In genomic region chr2:174997110-174997509, GRCh38 we compare ENCODE assay signal across 25 cellular contexts.
"Had no signal": no experiment of that assay in that cellular context is flagged by ENCODE, and none has a peak within 500 bp of the region (broad histone marks: within the 10 kb centered on the region; RNA-seq: fewer than 3 reads in every experiment).

No MANE protein-coding gene starts in this region.

- H3K4me1 Mint-ChIP-seq: activated B cell treated with CpG ODN at 0.5 μM for 24 hours had no signal

- DNase-seq: activated B cell treated with CpG ODN at 0.5 μM for 24 hours; activated CD4-positive, alpha-beta T cell treated with anti-CD3 and anti-CD28 coated beads for 36 hours; activated CD4-positive, alpha-beta T cell treated with anti-CD3 and anti-CD28 coated beads, Interleukin-2, amount 50 U/mL, for 48 hours; activated CD8-positive, alpha-beta memory T cell treated with anti-CD3 and anti-CD28 coated beads, Interleukin-2, amount 50 U/mL, for 48 hours; activated naive CD4-positive, alpha-beta T cell treated with Interleukin-2 at 50 U/mL for 16 hours; activated naive CD8-positive, alpha-beta T cell treated with anti-CD3 and anti-CD28 coated beads, Interleukin-2, amount 10 ng/mL, durations not matched to agents 7 days and 5 days; activated T-cell treated with anti-CD3 and anti-CD28 coated beads, Interleukin-2, amount 50 U/mL, for 48 hours; amygdala; effector CD4-positive, alpha-beta T cell; left ventricle myocardium inferior; mammary epithelial cell; midbrain; pancreas; psoas muscle; stimulated activated CD4-positive, alpha-beta T cell treated with anti-CD3 and anti-CD28 coated beads, Interleukin-12 subunit alpha, Interleukin-12 subunit beta, amount 100 ng/mL, for 4 hours; stimulated activated CD4-positive, alpha-beta T cell treated with anti-CD3 and anti-CD28 coated beads, Interleukin-4, amount 100 ng/mL, for 4 hours; stimulated activated naive CD8-positive, alpha-beta T cell treated with anti-CD3 and anti-CD28 coated beads, Interleukin-15, Interleukin-2, amounts not matched to agents 100 U/mL and 50 U/mL, for 24 hours; thyroid gland; upper lobe of right lung had no signal

- H3K36me3 ChIP-seq: cardiac muscle cell, left ventricle myocardium inferior, neutrophil, pancreas, right atrium auricular region, thyroid gland, upper lobe of right lung had no signal

- H3K4me1 ChIP-seq: pancreas, psoas muscle, upper lobe of right lung had no signal

- H3K4me3 Mint-ChIP-seq: activated B cell treated with CpG ODN at 0.5 μM for 24 hours; activated CD4-positive, alpha-beta T cell treated with anti-CD3 and anti-CD28 coated beads for 36 hours; activated naive CD8-positive, alpha-beta T cell treated with anti-CD3 and anti-CD28 coated beads, Interleukin-2, amount 10 ng/mL, durations not matched to agents 7 days and 5 days; dendritic cell treated with granulocyte-macrophage colony-stimulating factor and Interleukin-4, amounts not matched to agents 40 ng/mL and 50 ng/mL, for 4 days; nephron had no signal

- H3K4me3 ChIP-seq: cardiac muscle cell, left ventricle myocardium inferior, pancreas, psoas muscle, right atrium auricular region, thyroid gland, upper lobe of right lung had no signal

- FAIRE-seq: endometrium, pancreas had no signal

- H3K27me3 ChIP-seq: cardiac muscle cell, pancreas, right atrium auricular region, thyroid gland had no signal

- H3K27ac Mint-ChIP-seq: activated B cell treated with CpG ODN at 0.5 μM for 24 hours; activated CD4-positive, alpha-beta T cell treated with anti-CD3 and anti-CD28 coated beads for 36 hours; activated naive CD8-positive, alpha-beta T cell treated with anti-CD3 and anti-CD28 coated beads, Interleukin-2, amount 10 ng/mL, durations not matched to agents 7 days and 5 days; dendritic cell treated with granulocyte-macrophage colony-stimulating factor and Interleukin-4, amounts not matched to agents 40 ng/mL and 50 ng/mL, for 4 days had no signal

- H3K9me3 Mint-ChIP-seq: activated B cell treated with CpG ODN at 0.5 μM for 24 hours; activated naive CD8-positive, alpha-beta T cell treated with anti-CD3 and anti-CD28 coated beads, Interleukin-2, amount 10 ng/mL, durations not matched to agents 7 days and 5 days; dendritic cell treated with granulocyte-macrophage colony-stimulating factor and Interleukin-4, amounts not matched to agents 40 ng/mL and 50 ng/mL, for 4 days; nephron had no signal

- H3K27ac ChIP-seq: cardiac muscle cell, left ventricle myocardium inferior, neutrophil, pancreas, psoas muscle, right atrium auricular region, thyroid gland, upper lobe of right lung had no signal

- H3K36me3 Mint-ChIP-seq: activated naive CD8-positive, alpha-beta T cell treated with anti-CD3 and anti-CD28 coated beads, Interleukin-2, amount 10 ng/mL, durations not matched to agents 7 days and 5 days had no signal

- ATAC-seq: activated CD4-positive, alpha-beta T cell treated with anti-CD3 and anti-CD28 coated beads for 36 hours; pancreas; stimulated activated naive CD8-positive, alpha-beta T cell treated with anti-CD3 and anti-CD28 coated beads, Interleukin-15, Interleukin-2, amounts not matched to agents 100 U/mL and 50 U/mL, for 24 hours had no signal

- H3K9me3 ChIP-seq: left ventricle myocardium inferior, neutrophil, pancreas, psoas muscle, right atrium auricular region, thyroid gland, upper lobe of right lung had no signal
